In genomic region chr22:20373195-20373706, GRCh38 we compare ENCODE assay signal across 7 cellular contexts. TPM values are rescaled to one million over a fixed set of nuclear protein-coding genes. Genes with fewer than 3 reads are reported as not detected.
DNase-seq lines count a peak whose midpoint lies in the region; ATAC-seq and TF ChIP-seq lines count a peak whose summit lies in the region.
"Not testable (repeated sequence)": the region's sequence is repeated elsewhere in the genome, so short reads cannot be mapped to it uniquely, and the experiment has no call there.

No MANE protein-coding gene starts in this region.

- WGBS in endodermal cell (ENCODE audit: insufficient coverage in 1 of 2, insufficient read length in 1 of 2), 2 experiments, result 75 to 80% methylated on average over 4 to 6 of the region's 6 CpGs

- H3K4me3 Mint-ChIP-seq in endodermal cell, type B pancreatic cell: not testable (repeated sequence)

- not testable (repeated sequence) for H3K4me2 ChIP-seq in DND-41 (ENCODE audit: insufficient read depth, low read length)

- not testable (repeated sequence) for H3K4me1 ChIP-seq in DND-41 (ENCODE audit: insufficient read depth, low read length); SJCRH30; endodermal cell (ENCODE audit: control insufficient read depth, insufficient read depth, low read length)

- not testable (repeated sequence) for H3K27ac Mint-ChIP-seq in endodermal cell, type B pancreatic cell

- H2AFZ ChIP-seq in DND-41 (ENCODE audit: low read depth, low read length), result not testable (repeated sequence)

- TF ChIP-seq CTCF in DND-41 (IDR thresholded peaks at IDR 0.05; ENCODE audit: borderline replicate concordance, extremely low read depth, low read length, poor library complexity, severe bottlenecking); type B pancreatic cell (conservative IDR thresholded peaks at IDR 0.05): not testable (repeated sequence)
- TF ChIP-seq CTCF in endodermal cell (conservative IDR thresholded peaks at IDR 0.05), result peak; percentile 33

- H3K27ac ChIP-seq in DND-41 (ENCODE audit: low read length); endodermal cell (ENCODE audit: low read depth, low read length): not testable (repeated sequence)
- peak overlapping the region; percentile 58; the same call in 1 of the 2 replicates for H3K27ac ChIP-seq in SJCRH30

- not testable (repeated sequence) for H3K79me2 ChIP-seq in DND-41 (ENCODE audit: insufficient read depth, low read length)

- H3K9me3 ChIP-seq in DND-41 (ENCODE audit: insufficient read depth, low read length, severe bottlenecking); SJCRH30 (replicated peaks); endodermal cell (ENCODE audit: control insufficient read depth, low read length): not testable (repeated sequence)

- not testable (repeated sequence) for H3K9ac ChIP-seq in DND-41 (ENCODE audit: low read depth, low read length); endodermal cell (ENCODE audit: extremely low read depth, low read length, poor library complexity, severe bottlenecking)

- not testable (repeated sequence) for H3K27me3 Mint-ChIP-seq in endodermal cell (ENCODE audit: insufficient read depth)
- peaks cover 10% of the 10 kb centered on the region for H3K27me3 Mint-ChIP-seq in type B pancreatic cell

- not testable (repeated sequence) for H3K36me3 ChIP-seq in DND-41 (ENCODE audit: insufficient read depth, low read length); SJCRH30; endodermal cell (ENCODE audit: control insufficient read depth, insufficient read depth, low read length)

- DNase-seq in DND-41, result not testable (repeated sequence)
- DNase-seq in Jurkat, Clone E6-1 (ENCODE audit: low read depth, low spot score), result peak; percentile 60
- DNase-seq in NCI-H187 (lab: John Stamatoyannopoulos, UW), result peak; percentile 5
- DNase-seq in SJCRH30, result peak; percentile 38 to 52
- peak; percentile 49 for DNase-seq in endodermal cell
- DNase-seq in myocyte (ENCODE audit: low read depth), result peak; percentile 6
- DNase-seq in type B pancreatic cell (ENCODE audit: extremely low spot score, unreplicated experiment), result peak; percentile 29

- not testable (repeated sequence) for H3K36me3 Mint-ChIP-seq in endodermal cell (ENCODE audit: low read depth); type B pancreatic cell

- not testable (repeated sequence) for H3K9me3 Mint-ChIP-seq in endodermal cell, type B pancreatic cell

- peak; percentile 42; the same call in 2 of the 3 replicates for ATAC-seq in DND-41 (ENCODE audit: insufficient read depth, low read depth)

- H4K20me1 ChIP-seq in DND-41 (ENCODE audit: insufficient read depth, low read length), result not testable (repeated sequence)

- not testable (repeated sequence) for H3K4me3 ChIP-seq in DND-41 (ENCODE audit: low read depth in 1 of 2, low read length in 2 of 2); Jurkat, Clone E6-1 (ENCODE audit: low read length); SJCRH30; endodermal cell (ENCODE audit: low read length)

- H3K4me1 Mint-ChIP-seq in endodermal cell, result peaks cover 11% of the 10 kb centered on the region
- H3K4me1 Mint-ChIP-seq in type B pancreatic cell (ENCODE audit: unreplicated experiment), result not testable (repeated sequence)

- not testable (repeated sequence) for H3K27me3 ChIP-seq in DND-41 (ENCODE audit: insufficient read depth, low read length, poor library complexity); SJCRH30; endodermal cell (ENCODE audit: control insufficient read depth, insufficient read depth, low read length, poor library complexity, severe bottlenecking)

RNA-seq across cellular contexts. Expression of gene ZNF74, which starts 20.7 kb away (rescaled TPM):
- polyA plus RNA-seq in Jurkat, Clone E6-1 (2012; ENCODE audit: insufficient read depth, insufficient read length), result 17.2 TPM
- 22.7 and 24.3 TPM in 2 replicates for total RNA-seq in SJCRH30 (2014; rRNA removed; shearing (Covaris generic))
- total RNA-seq in endodermal cell (10 to 100 TPM; 36.9 to 41.7 TPM), myocyte (18.4 and 19.9 TPM in 2 replicates), type B pancreatic cell (ENCODE audit: low replicate concordance) (24.6 and 39.5 TPM in 2 replicates)
- polyA plus RNA-seq in endodermal cell (2013, experiment 1 of 2), result 31.7 TPM
- polyA plus RNA-seq in endodermal cell (2013, experiment 2 of 2), result 28.7 TPM
- 8.3 TPM for polyA plus RNA-seq in myocyte (2012)

RNA-seq across cellular contexts. Expression of gene DGCR6L, which starts 53.4 kb away (rescaled TPM):
- polyA plus RNA-seq in Jurkat, Clone E6-1 (2012; ENCODE audit: insufficient read depth, insufficient read length), result 80.2 TPM
- total RNA-seq in SJCRH30 (2014; rRNA removed; shearing (Covaris generic)), result 25.8 and 31.1 TPM in 2 replicates
- total RNA-seq in endodermal cell (10 to 100 TPM; 51.3 to 53.7 TPM), myocyte (55.7 and 72.8 TPM in 2 replicates), type B pancreatic cell (ENCODE audit: low replicate concordance) (35.9 and 46.6 TPM in 2 replicates)
- 47.1 TPM for polyA plus RNA-seq in endodermal cell (2013, experiment 1 of 2)
- polyA plus RNA-seq in endodermal cell (2013, experiment 2 of 2), result 44.6 TPM
- 73.4 TPM for polyA plus RNA-seq in myocyte (2012)
